In the genomic region with DNA sequence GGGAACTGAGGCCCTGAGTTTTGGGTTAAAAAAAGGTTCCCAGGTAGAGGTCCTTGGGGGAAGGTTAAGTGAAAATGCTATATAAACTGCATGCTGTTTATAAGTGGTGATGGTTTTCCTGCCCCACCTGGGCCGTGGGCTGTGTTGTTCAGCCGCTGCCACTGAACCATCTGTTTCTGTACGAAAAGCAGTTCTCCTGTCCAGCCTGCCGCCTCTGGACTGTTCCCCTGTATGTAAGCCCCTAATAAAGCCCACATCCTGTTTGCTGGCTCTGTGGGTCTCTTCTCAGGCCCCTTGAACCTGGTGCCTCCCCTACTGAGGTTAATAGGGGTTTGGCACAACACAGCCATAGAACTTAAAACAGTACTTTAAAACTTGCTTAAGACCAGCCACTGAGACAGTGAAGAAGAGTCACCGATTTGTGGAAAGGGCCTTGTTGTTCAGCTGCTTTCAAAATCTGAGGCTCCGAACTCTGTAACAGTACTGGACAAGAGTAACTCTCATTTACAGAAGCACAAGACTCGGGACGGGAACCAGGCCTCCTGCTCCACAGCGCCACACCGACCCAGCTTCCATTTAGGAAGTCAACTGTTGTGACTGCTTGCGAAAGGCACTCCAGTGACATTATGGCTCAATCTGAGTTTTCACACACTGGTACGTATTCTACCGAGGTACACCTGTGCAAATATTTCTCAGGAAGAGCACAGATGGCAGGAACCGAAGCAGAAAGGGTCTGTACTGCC, we compare ENCODE assay signal across 1 cellular context.
A peak's percentile ranks its signal among the peaks of the same experiment; 100 is the strongest.
TF ChIP-seq lines count a peak whose summit lies in the region.

No MANE protein-coding gene starts in this region.

TF ChIP-seq in GM12878, 131 proteins besides CTCF, POLR2A, EP300 and RAD21:
- TF ChIP-seq, protein P1, sequence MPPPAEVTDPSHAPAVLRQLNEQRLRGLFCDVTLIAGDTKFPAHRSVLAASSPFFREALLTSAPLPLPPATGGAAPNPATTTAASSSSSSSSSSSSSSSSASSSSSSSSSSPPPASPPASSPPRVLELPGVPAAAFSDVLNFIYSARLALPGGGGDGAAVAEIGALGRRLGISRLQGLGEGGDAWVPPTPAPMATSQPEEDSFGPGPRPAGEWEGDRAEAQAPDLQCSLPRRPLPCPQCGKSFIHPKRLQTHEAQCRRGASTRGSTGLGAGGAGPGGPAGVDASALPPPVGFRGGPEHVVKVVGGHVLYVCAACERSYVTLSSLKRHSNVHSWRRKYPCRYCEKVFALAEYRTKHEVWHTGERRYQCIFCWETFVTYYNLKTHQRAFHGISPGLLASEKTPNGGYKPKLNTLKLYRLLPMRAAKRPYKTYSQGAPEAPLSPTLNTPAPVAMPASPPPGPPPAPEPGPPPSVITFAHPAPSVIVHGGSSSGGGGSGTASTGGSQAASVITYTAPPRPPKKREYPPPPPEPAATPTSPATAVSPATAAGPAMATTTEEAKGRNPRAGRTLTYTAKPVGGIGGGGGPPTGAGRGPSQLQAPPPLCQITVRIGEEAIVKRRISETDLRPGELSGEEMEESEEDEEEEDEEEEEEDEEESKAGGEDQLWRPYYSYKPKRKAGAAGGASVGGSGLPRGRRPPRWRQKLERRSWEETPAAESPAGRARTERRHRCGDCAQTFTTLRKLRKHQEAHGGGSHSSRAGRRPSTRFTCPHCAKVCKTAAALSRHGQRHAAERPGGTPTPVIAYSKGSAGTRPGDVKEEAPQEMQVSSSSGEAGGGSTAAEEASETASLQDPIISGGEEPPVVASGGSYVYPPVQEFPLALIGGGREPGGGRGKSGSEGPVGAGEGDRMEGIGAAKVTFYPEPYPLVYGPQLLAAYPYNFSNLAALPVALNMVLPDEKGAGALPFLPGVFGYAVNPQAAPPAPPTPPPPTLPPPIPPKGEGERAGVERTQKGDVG (CRISPR knock-in tag; IDR thresholded peaks at IDR 0.05), result no peak
- TF ChIP-seq, protein P2, sequence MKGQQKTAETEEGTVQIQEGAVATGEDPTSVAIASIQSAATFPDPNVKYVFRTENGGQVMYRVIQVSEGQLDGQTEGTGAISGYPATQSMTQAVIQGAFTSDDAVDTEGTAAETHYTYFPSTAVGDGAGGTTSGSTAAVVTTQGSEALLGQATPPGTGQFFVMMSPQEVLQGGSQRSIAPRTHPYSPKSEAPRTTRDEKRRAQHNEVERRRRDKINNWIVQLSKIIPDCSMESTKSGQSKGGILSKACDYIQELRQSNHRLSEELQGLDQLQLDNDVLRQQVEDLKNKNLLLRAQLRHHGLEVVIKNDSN (IDR thresholded peaks at IDR 0.05; ENCODE audit: borderline replicate concordance, extremely low read length, insufficient read depth, low read depth, low read length), result no peak
- TF ChIP-seq NR2C2 (IDR thresholded peaks at IDR 0.05; ENCODE audit: borderline replicate concordance, control insufficient read depth, insufficient read length, low read depth) (no peak), TBL1XR1 (IDR thresholded peaks at IDR 0.05; ENCODE audit: low read depth, low read length) (no peak)
- TF ChIP-seq, protein P3, sequence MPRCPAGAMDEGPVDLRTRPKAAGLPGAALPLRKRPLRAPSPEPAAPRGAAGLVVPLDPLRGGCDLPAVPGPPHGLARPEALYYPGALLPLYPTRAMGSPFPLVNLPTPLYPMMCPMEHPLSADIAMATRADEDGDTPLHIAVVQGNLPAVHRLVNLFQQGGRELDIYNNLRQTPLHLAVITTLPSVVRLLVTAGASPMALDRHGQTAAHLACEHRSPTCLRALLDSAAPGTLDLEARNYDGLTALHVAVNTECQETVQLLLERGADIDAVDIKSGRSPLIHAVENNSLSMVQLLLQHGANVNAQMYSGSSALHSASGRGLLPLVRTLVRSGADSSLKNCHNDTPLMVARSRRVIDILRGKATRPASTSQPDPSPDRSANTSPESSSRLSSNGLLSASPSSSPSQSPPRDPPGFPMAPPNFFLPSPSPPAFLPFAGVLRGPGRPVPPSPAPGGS (IDR thresholded peaks at IDR 0.05; ENCODE audit: borderline replicate concordance, insufficient read depth, low read depth, low read length, poor library complexity, severe bottlenecking), result peak; percentile 28
TF ChIP-seq in GM12878: peak in this region for 1.
